In the genomic region with DNA sequence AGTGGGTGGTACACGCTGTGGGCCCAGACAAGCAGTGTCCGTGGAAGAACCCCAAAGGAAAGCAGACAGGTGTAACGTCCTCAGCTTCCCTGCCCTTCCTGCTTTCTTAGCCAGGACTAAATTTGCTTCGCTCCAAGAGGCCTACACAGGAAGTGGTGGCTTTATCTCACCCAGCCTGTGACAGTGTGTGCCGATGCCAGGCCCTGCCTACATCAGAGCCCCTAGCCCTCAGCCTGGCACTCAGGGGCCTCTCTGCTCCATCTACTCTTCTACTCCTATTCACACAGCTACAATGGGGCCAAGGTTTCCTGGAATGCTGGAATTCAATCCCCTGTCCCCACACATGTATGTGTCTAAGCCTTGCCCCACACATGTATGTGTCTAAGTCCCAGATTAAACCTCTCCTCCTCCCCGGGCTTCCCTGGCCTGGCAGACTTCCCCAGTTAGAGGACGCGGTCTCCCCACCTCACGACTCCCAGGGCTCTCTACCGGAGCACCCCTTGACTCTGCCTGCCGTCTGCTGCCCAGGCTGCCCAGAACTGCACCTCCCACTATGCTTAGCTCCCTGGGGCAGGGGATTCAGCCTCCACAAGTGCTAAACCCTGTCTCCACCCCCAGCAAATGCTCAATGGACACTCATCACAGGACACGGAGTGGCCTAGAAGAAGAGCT, we compare ENCODE assay signal across 11 cellular contexts. TPM values are rescaled to one million over a fixed set of nuclear protein-coding genes. Genes with fewer than 3 reads are reported as not detected.
DNase-seq lines count a peak whose midpoint lies in the region; ATAC-seq and TF ChIP-seq lines count a peak whose summit lies in the region.
"Had no signal": no experiment of that assay in that cellular context is flagged by ENCODE, and none has a peak within 500 bp of the region (broad histone marks: within the 10 kb centered on the region; RNA-seq: fewer than 3 reads in every experiment).

No MANE protein-coding gene starts in this region.

- H3K9me3 ChIP-seq in BLaER1 (no peaks in the 10 kb centered on the region), lung (ENCODE audit: control insufficient read depth in 2 of 2, insufficient read depth in 1 of 2, low read length in 1 of 2) (no peaks in the 10 kb centered on the region)

- H3K27me3 ChIP-seq in BLaER1 (no peaks in the 10 kb centered on the region), lung (ENCODE audit: control insufficient read depth, insufficient read depth) (no peaks in the 10 kb centered on the region)

- H3K4me3 ChIP-seq in BLaER1 (0 out of 2 replicates have a peak overlapping the region, but pooled peaks have one; percentile 13), lung (no peak overlapping the region)

- H3K36me3 ChIP-seq in BLaER1 (peaks cover 16% of the 10 kb centered on the region; the same call in 1 of the 2 replicates), lung (ENCODE audit: control insufficient read depth in 2 of 2, insufficient read depth in 2 of 2, low read length in 2 of 2) (peaks cover 0 to 16% of the 10 kb centered on the region in 2 donors)

- no peaks in the 10 kb centered on the region for H4K20me1 ChIP-seq in BLaER1

- ATAC-seq in lung (ENCODE audit: insufficient read depth, low FRiP score) (no peak), GM18520 (IDR thresholded peaks at IDR 0.05; ENCODE audit: unreplicated experiment) (no peak)

- H3K4me2 ChIP-seq in BLaER1: peak overlapping the region; percentile 96

- WGBS in lung, 2 donors: 40 to 59% methylated on average over 12 of the region's 12 CpGs

- H3K27ac ChIP-seq in BLaER1: peak overlapping the region; percentile 86
- peak overlapping the region; percentile 21 to 97 for H3K27ac ChIP-seq in lung (ENCODE audit: low read depth in 1 of 2, low read length in 1 of 2)

- H3K4me1 ChIP-seq in BLaER1: peaks cover 69% of the 10 kb centered on the region
- H3K4me1 ChIP-seq in lung (ENCODE audit: control insufficient read depth in 2 of 2, insufficient read depth in 2 of 2, low read length in 2 of 2): peaks cover 19% of the 10 kb centered on the region in 2 donors

- H3K9ac ChIP-seq in BLaER1: peak overlapping the region; percentile 67

- TF ChIP-seq CTCF in lung (IDR thresholded peaks at IDR 0.05; ENCODE audit: control extremely low read depth, extremely low read depth): no peak

- DNase-seq in OCI-M1 (lab: John Stamatoyannopoulos, UW): peak; percentile 27
- peak; percentile 33 for DNase-seq in activated naive CD4-positive, alpha-beta T cell treated with anti-CD3 and anti-CD28 coated beads, Interleukin-2, amount 50 U/mL, for 16 hours
- no peak for DNase-seq in lung (ENCODE audit: low spot score)
- DNase-seq in AG08396 (ENCODE audit: low spot score): no peak
- DNase-seq in NCI-H146 treated with DMSO at 0.1 percent for 48 hours (lab: John Stamatoyannopoulos, UW; ENCODE audit: unreplicated experiment): no peak
- no peak for DNase-seq in DMS79 (lab: John Stamatoyannopoulos, UW)
- DNase-seq: NCI-H774 had no signal

RNA-seq across cellular contexts. Expression of gene PGAP3, which starts 8.2 kb away (rescaled TPM):
- 10 to 100 TPM; 17.0 to 39.7 TPM for total RNA-seq in lung
- polyA plus RNA-seq in lung: 10 to 100 TPM; 15.9 to 35.8 TPM

RNA-seq across cellular contexts. Expression of gene PNMT, which starts 11.4 kb away (rescaled TPM):
- total RNA-seq in lung: 1 to 10 TPM; 1.9 to 4.3 TPM
- 1 to 10 TPM; 2.9 to 4.1 TPM for polyA plus RNA-seq in lung
- total RNA-seq: HT1080 had no signal
- polyA plus RNA-seq: BJ had no signal

RNA-seq across cellular contexts. Expression of gene TCAP, which starts 14.5 kb away (rescaled TPM):
- 1 to 10 TPM in 1 of 2 donors, under 1 TPM in 1; 0.82 to 1.3 TPM for total RNA-seq in lung
- 1 to 10 TPM; 1.2 to 1.4 TPM for polyA plus RNA-seq in lung

RNA-seq across cellular contexts. Expression of gene ERBB2, which starts 20.2 kb away (rescaled TPM):
- 100 to 1,000 TPM; 119 to 130 TPM for total RNA-seq in lung
- polyA plus RNA-seq in lung: 10 to 100 TPM; 32.2 to 40.1 TPM

RNA-seq across cellular contexts. Expression of gene STARD3, which starts 42.7 kb away (rescaled TPM):
- total RNA-seq in lung: 10 to 100 TPM; 27.4 to 63.4 TPM
- polyA plus RNA-seq in lung: 10 to 100 TPM; 66.3 to 79.7 TPM

Comparison
In these comparisons a context has a peak if more than half of its experiments do, and no peak if none do; other contexts are left out.
1. DNase-seq: peak in OCI-M1 (single experiment) and activated naive CD4-positive, alpha-beta T cell treated with anti-CD3 and anti-CD28 coated beads, Interleukin-2, amount 50 U/mL, for 16 hours (single experiment); none in lung (single experiment), AG08396 (single experiment), NCI-H146 treated with DMSO at 0.1 percent for 48 hours (single experiment) and DMS79 (single experiment).